ENCODE assay signal across 9 cellular contexts in the genomic region with DNA sequence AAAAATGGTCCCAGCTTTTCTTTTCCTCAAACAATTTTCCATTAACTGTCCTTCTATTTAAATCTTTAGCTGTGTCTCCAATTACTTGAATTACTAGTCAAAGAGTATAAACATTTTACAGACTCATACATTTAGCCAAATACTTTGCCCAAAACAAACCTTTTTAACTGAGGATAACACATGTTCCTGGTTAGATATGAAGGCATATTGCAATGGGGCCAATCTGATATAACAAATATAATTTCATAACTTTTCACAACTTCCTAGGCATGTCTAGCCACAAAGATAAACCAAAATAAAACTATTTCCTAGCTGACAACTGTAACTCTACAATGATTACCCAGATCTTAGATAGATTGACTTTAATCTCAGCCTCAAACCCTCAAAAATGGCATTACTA.
"Had no signal": no experiment of that assay in that cellular context is flagged by ENCODE, and none has a peak within 500 bp of the region (broad histone marks: within the 10 kb centered on the region; RNA-seq: fewer than 3 reads in every experiment).

No MANE protein-coding gene starts in this region.

- H3K9me3 Mint-ChIP-seq: GM23338, H9, HFFc6 had no signal

- H3K4me2 ChIP-seq: GM23338 had no signal

- H3K4me3 ChIP-seq: GM23248, GM23338, HAP-1 had no signal

- H3K9ac ChIP-seq: GM23248 had no signal

- H3K4me1 ChIP-seq: HAP-1 had no signal

- H2AFZ ChIP-seq: GM23248 had no signal

- H3K36me3 ChIP-seq: HAP-1 had no signal

- ATAC-seq: GM23338, HCT116 had no signal

- H3K27ac ChIP-seq: GM23248 had no signal

- H3K4me3 Mint-ChIP-seq: GM23338, H9, HFFc6 had no signal

- DNase-seq: GM23248, GOT3, H7, H9, HCEC 1CT, HFFc6 had no signal

- H3K27ac Mint-ChIP-seq: GM23338, H9, HFFc6 had no signal

- H3K9me3 ChIP-seq: HAP-1 had no signal
